ENCODE assay signal across 1 cellular context in genomic region chr1:19274636-19275035, GRCh38.
TF ChIP-seq lines count a peak whose summit lies in the region.

No MANE protein-coding gene starts in this region.

TF ChIP-seq in K562, 482 proteins besides CTCF, POLR2A, EP300 and RAD21:
- TF ChIP-seq ADNP (tag; IDR thresholded peaks at IDR 0.05) (no peak), ZNF507 (tag; conservative IDR thresholded peaks at IDR 0.05) (peak; percentile 60; the same call in 1 of the 2 replicates)
